Comparison of ENCODE assay signal across 22 cellular contexts in genomic region chr2:224173210-224173609, GRCh38.
"Had no signal": no experiment of that assay in that cellular context is flagged by ENCODE, and none has a peak within 500 bp of the region (broad histone marks: within the 10 kb centered on the region; RNA-seq: fewer than 3 reads in every experiment).

No MANE protein-coding gene starts in this region.

- H3K27me3 ChIP-seq: adrenal gland, ascending aorta, esophagus muscularis mucosa, heart right ventricle, sigmoid colon, transverse colon had no signal

- H3K9me3 Mint-ChIP-seq: activated T-cell treated with anti-CD3 and anti-CD28 coated beads, Interleukin-2, amount 50 U/mL, for 24 hours; activated T-helper 17 cell treated with anti-CD3 and anti-CD28 coated beads, Interleukin-2, amount 50 U/mL, for 72 hours; effector memory CD8-positive, alpha-beta T cell had no signal

- H3K4me1 ChIP-seq: adrenal gland, ascending aorta, sigmoid colon, transverse colon had no signal

- H3K36me3 ChIP-seq: adrenal gland, ascending aorta, esophagus muscularis mucosa, heart right ventricle, sigmoid colon, transverse colon had no signal

- H3K4me3 Mint-ChIP-seq: activated T-cell treated with anti-CD3 and anti-CD28 coated beads, Interleukin-2, amount 50 U/mL, for 24 hours; activated T-helper 17 cell treated with anti-CD3 and anti-CD28 coated beads, Interleukin-2, amount 50 U/mL, for 72 hours; effector memory CD8-positive, alpha-beta T cell; naive B cell; stimulated activated naive B cell treated with anti-CD40 and anti-IgM and Interleukin-4, amounts not matched to agents 10 μg/mL and 1 μg/mL and 100 μg/mL, for 72 hours had no signal

- H3K4me1 Mint-ChIP-seq: activated T-helper 17 cell treated with anti-CD3 and anti-CD28 coated beads, Interleukin-2, amount 50 U/mL, for 72 hours; naive B cell; stimulated activated naive B cell treated with anti-CD40 and anti-IgM and Interleukin-4, amounts not matched to agents 10 μg/mL and 1 μg/mL and 100 μg/mL, for 72 hours had no signal

- DNase-seq: activated CD4-positive, alpha-beta T cell treated with anti-CD3 and anti-CD28 coated beads for 1 hour; activated T-cell treated with anti-CD3 and anti-CD28 coated beads, Interleukin-2, amount 50 U/mL, for 24 hours; adrenal gland; central memory CD4-positive, alpha-beta T cell; dorsolateral prefrontal cortex; effector memory CD8-positive, alpha-beta T cell; heart right ventricle; islet precursor cell; left cardiac atrium; mesendoderm; mucosa of descending colon; naive B cell; sigmoid colon; stimulated activated CD4-positive, alpha-beta T cell treated with anti-CD3 and anti-CD28 coated beads, Interleukin-2, amount 100 ng/mL, for 48 hours; stimulated activated CD8-positive, alpha-beta memory T cell treated with anti-CD3 and anti-CD28 coated beads, Interleukin-4, amount 100 ng/mL, for 48 hours; stimulated activated naive B cell treated with anti-CD40 and anti-IgM and Interleukin-4, amounts not matched to agents 10 μg/mL and 1 μg/mL and 100 μg/mL, for 72 hours; T-helper 9 cell; transverse colon had no signal

- H3K27ac Mint-ChIP-seq: activated naive CD4-positive, alpha-beta T cell treated with anti-CD3 and anti-CD28 coated beads, Interleukin-2, amount 50 U/mL, for 72 hours; activated T-cell treated with anti-CD3 and anti-CD28 coated beads, Interleukin-2, amount 50 U/mL, for 24 hours; activated T-helper 17 cell treated with anti-CD3 and anti-CD28 coated beads, Interleukin-2, amount 50 U/mL, for 72 hours; effector memory CD8-positive, alpha-beta T cell; naive B cell; stimulated activated naive B cell treated with anti-CD40 and anti-IgM and Interleukin-4, amounts not matched to agents 10 μg/mL and 1 μg/mL and 100 μg/mL, for 72 hours had no signal

- ATAC-seq: activated naive CD4-positive, alpha-beta T cell treated with anti-CD3 and anti-CD28 coated beads, Interleukin-2, amount 50 U/mL, for 72 hours; activated T-helper 17 cell treated with anti-CD3 and anti-CD28 coated beads, Interleukin-2, amount 50 U/mL, for 72 hours; effector memory CD8-positive, alpha-beta T cell; heart right ventricle; left cardiac atrium; mucosa of descending colon; stimulated activated naive B cell treated with anti-CD40 and anti-IgM and Interleukin-4, amounts not matched to agents 10 μg/mL and 1 μg/mL and 100 μg/mL, for 72 hours had no signal

- H3K27ac ChIP-seq: adrenal gland, ascending aorta, dorsolateral prefrontal cortex, esophagus muscularis mucosa, heart right ventricle, sigmoid colon, transverse colon had no signal

- H3K9me3 ChIP-seq: adrenal gland, ascending aorta, esophagus muscularis mucosa, mucosa of descending colon, sigmoid colon, transverse colon had no signal

- H3K4me3 ChIP-seq: adrenal gland, ascending aorta, dorsolateral prefrontal cortex, esophagus muscularis mucosa, heart right ventricle, mucosa of descending colon, sigmoid colon, transverse colon had no signal

- H3K36me3 Mint-ChIP-seq: activated naive CD4-positive, alpha-beta T cell treated with anti-CD3 and anti-CD28 coated beads, Interleukin-2, amount 50 U/mL, for 72 hours; naive B cell; stimulated activated naive B cell treated with anti-CD40 and anti-IgM and Interleukin-4, amounts not matched to agents 10 μg/mL and 1 μg/mL and 100 μg/mL, for 72 hours had no signal
